In genomic region chr2:162152147-162152546, GRCh38 we compare ENCODE assay signal across 24 cellular contexts. TPM values are rescaled to one million over a fixed set of nuclear protein-coding genes. Genes with fewer than 3 reads are reported as not detected.
DNase-seq lines count a peak whose midpoint lies in the region; ATAC-seq, FAIRE-seq and TF ChIP-seq lines count a peak whose summit lies in the region.
"Had no signal": no experiment of that assay in that cellular context is flagged by ENCODE, and none has a peak within 500 bp of the region (broad histone marks: within the 10 kb centered on the region; RNA-seq: fewer than 3 reads in every experiment).

Gene GCG (minus strand): TSS chr2:162152247. CDS start chr2:162149178, 3,069 bp downstream.

- H3K9me3 ChIP-seq in Peyer's patch (no peaks in the 10 kb centered on the region), endocrine pancreas (ENCODE audit: control insufficient read depth, low read length) (no peaks in the 10 kb centered on the region), pancreas (no peaks in the 10 kb centered on the region), left ventricle myocardium inferior (replicated peaks) (no peaks in the 10 kb centered on the region)
- H3K9me3 ChIP-seq: BE2C had no signal

- no peak for FAIRE-seq in pancreas (lab: Jason Lieb, UNC)
- FAIRE-seq: GM12878, H54 had no signal

- ATAC-seq in pancreas (peak in 1 of 4 donors; percentile 43), GM18517 (IDR thresholded peaks at IDR 0.05; ENCODE audit: unreplicated experiment) (no peak)
- ATAC-seq in stimulated activated memory B cell treated with anti-CD40 and anti-IgM and Interleukin-4, amounts not matched to agents 10 μg/mL and 1 μg/mL and 100 μg/mL, for 72 hours = no peak
- ATAC-seq: GM12878, GM23338 had no signal

- intact Hi-C loops in pancreas (cut with DNase I) = no loop called here
- intact Hi-C loops in left ventricle myocardium inferior (cut with micrococcal nuclease) = no loop called here

- no peak within 1 kb of the TSS for H3K27ac Mint-ChIP-seq in stimulated activated memory B cell treated with anti-CD40 and anti-IgM and Interleukin-4, amounts not matched to agents 10 μg/mL and 1 μg/mL and 100 μg/mL, for 72 hours
- H3K27ac Mint-ChIP-seq: CD4-positive, CD25-positive, alpha-beta regulatory T cell; CD8-positive, alpha-beta memory T cell; GM23338 had no signal

- H3K4me3 ChIP-seq in Peyer's patch (no peak within 1 kb of the TSS), endocrine pancreas (ENCODE audit: control insufficient read depth, insufficient read depth, low read length) (peak within 1 kb of the TSS; percentile 63), pancreas (no peak within 1 kb of the TSS), left ventricle myocardium inferior (no peak within 1 kb of the TSS)
- H3K4me3 ChIP-seq: GM12878, GM23338 had no signal

- H3K4me1 Mint-ChIP-seq in stimulated activated memory B cell treated with anti-CD40 and anti-IgM and Interleukin-4, amounts not matched to agents 10 μg/mL and 1 μg/mL and 100 μg/mL, for 72 hours = peaks cover 7% of the 10 kb centered on the region

- TF ChIP-seq CTCF in Peyer's patch (IDR thresholded peaks at IDR 0.05) = no peak
- TF ChIP-seq CTCF in pancreas (IDR thresholded peaks at IDR 0.05) = no peak
- TF ChIP-seq CTCF in left ventricle myocardium inferior (IDR thresholded peaks at IDR 0.05; ENCODE audit: borderline replicate concordance) = no peak

- H3K9me3 Mint-ChIP-seq in stimulated activated memory B cell treated with anti-CD40 and anti-IgM and Interleukin-4, amounts not matched to agents 10 μg/mL and 1 μg/mL and 100 μg/mL, for 72 hours = no peaks in the 10 kb centered on the region
- H3K9me3 Mint-ChIP-seq: CD8-positive, alpha-beta memory T cell; GM23338 had no signal

- peaks cover 31% of the 10 kb centered on the region for H3K27me3 Mint-ChIP-seq in stimulated activated memory B cell treated with anti-CD40 and anti-IgM and Interleukin-4, amounts not matched to agents 10 μg/mL and 1 μg/mL and 100 μg/mL, for 72 hours

- no peaks in the 10 kb centered on the region for H3K36me3 ChIP-seq in Peyer's patch
- H3K36me3 ChIP-seq in endocrine pancreas (ENCODE audit: control insufficient read depth, insufficient read depth, low read length) = no peaks in the 10 kb centered on the region
- no peaks in the 10 kb centered on the region for H3K36me3 ChIP-seq in pancreas
- H3K36me3 ChIP-seq in left ventricle myocardium inferior = no peaks in the 10 kb centered on the region
- H3K36me3 ChIP-seq: BE2C had no signal

- H3K36me3 Mint-ChIP-seq in stimulated activated memory B cell treated with anti-CD40 and anti-IgM and Interleukin-4, amounts not matched to agents 10 μg/mL and 1 μg/mL and 100 μg/mL, for 72 hours = no peaks in the 10 kb centered on the region
- H3K36me3 Mint-ChIP-seq: CD4-positive, CD25-positive, alpha-beta regulatory T cell; CD8-positive, alpha-beta memory T cell had no signal

- no peak for TF ChIP-seq POLR2A in Peyer's patch (IDR thresholded peaks at IDR 0.05)

- no peak for DNase-seq in Peyer's patch
- DNase-seq in pancreas = no peak
- DNase-seq in HuH-7 (ENCODE audit: low spot score) = no peak
- DNase-seq in left ventricle myocardium inferior = no peak
- DNase-seq: BE2C; C1 segment of cervical spinal cord; CD4-positive, CD25-positive, alpha-beta regulatory T cell; CD8-positive, alpha-beta memory T cell; COR-L47; DMS 273 treated with DMSO at 0.1 percent for 48 hours; DMS53; DND-41; EL; HCEC 1CT; IMR-90 had no signal

- H3K27ac ChIP-seq in Peyer's patch (no peak within 1 kb of the TSS), pancreas (no peak within 1 kb of the TSS), left ventricle myocardium inferior (replicated peaks) (no peak within 1 kb of the TSS)
- H3K27ac ChIP-seq: HL-60 had no signal

- 64 to 78% methylated on average over 3 of the region's 3 CpGs for WGBS in pancreas, 2 donors

- no peak within 1 kb of the TSS for H3K4me3 Mint-ChIP-seq in stimulated activated memory B cell treated with anti-CD40 and anti-IgM and Interleukin-4, amounts not matched to agents 10 μg/mL and 1 μg/mL and 100 μg/mL, for 72 hours
- H3K4me3 Mint-ChIP-seq: CD4-positive, CD25-positive, alpha-beta regulatory T cell; CD8-positive, alpha-beta memory T cell; GM23338 had no signal

- H3K27me3 ChIP-seq in Peyer's patch (no peaks in the 10 kb centered on the region), endocrine pancreas (ENCODE audit: control insufficient read depth, insufficient read depth, low read length) (no peaks in the 10 kb centered on the region), pancreas (no peaks in the 10 kb centered on the region), left ventricle myocardium inferior (ENCODE audit: low read depth) (no peaks in the 10 kb centered on the region)
- H3K27me3 ChIP-seq: BE2C had no signal

- no peak within 1 kb of the TSS for H3K9ac ChIP-seq in endocrine pancreas (ENCODE audit: control insufficient read depth, insufficient read depth, low read length)

- no peaks in the 10 kb centered on the region for H3K4me1 ChIP-seq in Peyer's patch
- peaks cover 9% of the 10 kb centered on the region for H3K4me1 ChIP-seq in endocrine pancreas (ENCODE audit: control insufficient read depth, insufficient read depth, low read length)
- no peaks in the 10 kb centered on the region for H3K4me1 ChIP-seq in pancreas
- H3K4me1 ChIP-seq in left ventricle myocardium inferior = no peaks in the 10 kb centered on the region
- H3K4me1 ChIP-seq: BE2C had no signal

RNA-seq across cellular contexts. Expression of gene GCG, which starts in this region (rescaled TPM):
- total RNA-seq in Peyer's patch (100 to 1,000 TPM in 2 of 4 donors, 10 to 100 TPM in 1, 1 to 10 TPM in 1; 5.0 to 209 (median 88.5) TPM), pancreas (1,000 to 10,000 TPM in 1 of 6 donors, 100 to 1,000 TPM in 4, 10 to 100 TPM in 1; 92.8 to 1,775 (median 244) TPM), left ventricle myocardium inferior (not detected)
- polyA plus RNA-seq in pancreas = 1,000 to 10,000 TPM; 1,874 to 9,451 TPM
- total RNA-seq: A172; CD4-positive, CD25-positive, alpha-beta regulatory T cell; CD8-positive, alpha-beta memory T cell; G401; GM12878; GM23338; IMR-90 had no signal
- polyA plus RNA-seq: CD4-positive, CD25-positive, alpha-beta regulatory T cell; CD8-positive, alpha-beta memory T cell; GM12878; GM23338; IMR-90 had no signal
